Comparison of ENCODE assay signal across 19 cellular contexts in the genomic region with DNA sequence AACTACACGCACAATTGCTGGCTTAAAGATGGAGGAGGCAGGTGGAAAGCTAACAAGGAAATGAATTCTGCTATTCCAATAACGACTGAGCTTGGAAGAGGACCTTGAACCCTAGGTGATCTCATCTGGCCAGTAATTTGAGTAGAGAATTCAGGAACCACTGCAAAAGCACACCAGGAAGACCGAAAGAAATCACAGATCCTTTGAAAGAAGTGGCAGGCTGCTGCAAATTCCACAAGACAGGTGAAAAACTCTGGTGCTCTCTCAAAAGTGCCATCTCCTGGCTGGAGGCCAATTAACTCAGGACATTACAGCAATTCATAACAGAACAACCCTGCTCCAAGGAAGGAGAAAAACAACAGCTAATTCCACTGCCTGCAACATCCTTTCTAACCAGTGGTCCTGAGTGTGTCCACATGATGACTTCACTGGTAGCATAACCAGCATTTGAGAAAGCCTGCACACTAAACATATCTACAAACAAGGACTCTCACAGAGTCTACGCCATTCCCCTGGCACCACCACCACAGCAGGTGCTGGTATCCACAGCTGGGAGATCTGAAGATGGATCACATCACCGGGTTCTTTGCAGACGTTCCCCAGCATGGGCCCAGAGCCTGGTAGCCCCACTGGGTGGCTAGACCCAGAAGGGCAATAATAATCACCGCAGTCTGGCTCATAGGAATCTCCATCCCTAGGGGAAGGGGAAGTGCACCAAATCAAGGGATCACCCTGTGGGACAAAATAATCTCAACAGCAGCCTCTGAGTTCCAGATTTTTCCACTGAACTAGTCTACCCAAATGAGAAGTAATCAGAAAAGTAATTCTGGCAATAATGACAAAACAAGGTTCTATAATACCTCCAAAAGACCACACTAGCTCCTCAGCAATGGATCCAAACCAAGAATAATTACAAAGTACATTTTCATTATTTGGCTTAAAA. TPM values are rescaled to one million over a fixed set of nuclear protein-coding genes. Genes with fewer than 3 reads are reported as not detected.
DNase-seq lines count a peak whose midpoint lies in the region; ATAC-seq and TF ChIP-seq lines count a peak whose summit lies in the region.
"Had no signal": no experiment of that assay in that cellular context is flagged by ENCODE, and none has a peak within 500 bp of the region (broad histone marks: within the 10 kb centered on the region; RNA-seq: fewer than 3 reads in every experiment).

No MANE protein-coding gene starts in this region.

- no peak for TF ChIP-seq RAD21 in liver (IDR thresholded peaks at IDR 0.05)

- H3K9ac ChIP-seq in colonic mucosa (ENCODE audit: low read depth in 2 of 2, low read length in 2 of 2) (no peak overlapping the region), liver (ENCODE audit: low read depth in 1 of 2, low read length in 2 of 2) (no peak overlapping the region)

- no peak for TF ChIP-seq CTCF in colonic mucosa (IDR thresholded peaks at IDR 0.05)
- no peak for TF ChIP-seq CTCF in liver (IDR thresholded peaks at IDR 0.05; ENCODE audit: low read depth, low read length, missing input control)
- TF ChIP-seq CTCF in transverse colon (IDR thresholded peaks at IDR 0.05): no peak

- ATAC-seq in GM21360 (IDR thresholded peaks at IDR 0.05; ENCODE audit: unreplicated experiment): no peak
- no peak for ATAC-seq in HG02970 (IDR thresholded peaks at IDR 0.05; ENCODE audit: low FRiP score, unreplicated experiment)
- ATAC-seq: A549 had no signal

- no peak for TF ChIP-seq POLR2A in transverse colon (IDR thresholded peaks at IDR 0.05)

- TF ChIP-seq EP300 in transverse colon (IDR thresholded peaks at IDR 0.05; ENCODE audit: low read depth): no peak

- H3K36me3 ChIP-seq in colonic mucosa: no peaks in the 10 kb centered on the region
- peaks cover 5 to 33% (median 21%) of the 10 kb centered on the region in 4 donors for H3K36me3 ChIP-seq in liver (ENCODE audit: control insufficient read depth in 4 of 4, insufficient read depth in 3 of 4, low read depth in 1 of 4, low read length in 3 of 4)
- peaks cover 0 to 78% (median 20%) of the 10 kb centered on the region in 4 donors for H3K36me3 ChIP-seq in transverse colon

- H3K4me3 ChIP-seq in colonic mucosa (no peak overlapping the region), liver (ENCODE audit: low read depth in 1 of 3, low read length in 3 of 3) (no peak overlapping the region), transverse colon (no peak overlapping the region)
- H3K4me3 ChIP-seq: A549 had no signal

- DNase-seq in DMS53 (lab: John Stamatoyannopoulos, UW) (peak; percentile 53), colonic mucosa (peak; percentile 57), transverse colon (peak; percentile 13), NCI-H2107 (lab: John Stamatoyannopoulos, UW) (no peak)
- DNase-seq: C1 segment of cervical spinal cord; CD8-positive, alpha-beta memory T cell; DMS79; HCEC 1CT; KG1; NCI-H1105 treated with DMSO at 0.1 percent for 48 hours; NCI-H187 treated with DMSO at 0.1 percent for 48 hours; NCI-H345; NCI-H524 treated with DMSO at 0.1 percent for 48 hours; RPMI8226; SHP77 treated with DMSO at 0.1 percent for 48 hours had no signal

- intact Hi-C loops in colonic mucosa (cut with DNase I): no loop called here
- intact Hi-C loops in transverse colon (cut with DNase I; ENCODE audit: low total_unique reads): no loop called here

- H3K27me3 ChIP-seq in colonic mucosa (no peaks in the 10 kb centered on the region), liver (ENCODE audit: control insufficient read depth in 4 of 4, insufficient read depth in 4 of 4, low read length in 3 of 4) (no peaks in the 10 kb centered on the region), transverse colon (no peaks in the 10 kb centered on the region)

- H3K4me1 ChIP-seq in colonic mucosa: no peaks in the 10 kb centered on the region
- H3K4me1 ChIP-seq in liver (ENCODE audit: control insufficient read depth in 4 of 4, insufficient read depth in 4 of 4, low read length in 3 of 4): peaks cover 0 to 7% (median 2%) of the 10 kb centered on the region in 4 donors
- peaks cover 0 to 10% (median 5%) of the 10 kb centered on the region in 4 donors for H3K4me1 ChIP-seq in transverse colon
- H3K4me1 ChIP-seq: A549 had no signal

- H3K9me3 ChIP-seq in colonic mucosa (no peaks in the 10 kb centered on the region), liver (ENCODE audit: control insufficient read depth in 4 of 4, low read length in 3 of 4) (peaks cover 0 to 1% (median 0%) of the 10 kb centered on the region in 4 donors), transverse colon (peaks cover 6 to 29% of the 10 kb centered on the region in 2 donors)

- in situ Hi-C loops in transverse colon (cut with MboI; ENCODE audit: low pct_ligation_motif_present in 1 of 4, low pct_unique_long_range_greater_than_20kb in 1 of 4, low sequenced_read_pairs in 3 of 4): no loop called here

- H3K27ac ChIP-seq in colonic mucosa (peak overlapping the region; percentile 64), liver (ENCODE audit: low read depth in 1 of 2, low read length in 2 of 2) (peak overlapping the region in 1 of 2 donors; percentile 56), transverse colon (peak overlapping the region; percentile 38 to 74 (median 67))
- H3K27ac ChIP-seq: A549 had no signal

- WGBS in liver: 77% methylated on average over 7 of the region's 7 CpGs
- 56 to 72% methylated on average over 3 to 7 of the region's 7 CpGs for WGBS in transverse colon (ENCODE audit: low coverage in 1 of 2), 2 donors

TF ChIP-seq in liver, 16 proteins besides CTCF, POLR2A, EP300 and RAD21:
- TF ChIP-seq, protein P1, sequence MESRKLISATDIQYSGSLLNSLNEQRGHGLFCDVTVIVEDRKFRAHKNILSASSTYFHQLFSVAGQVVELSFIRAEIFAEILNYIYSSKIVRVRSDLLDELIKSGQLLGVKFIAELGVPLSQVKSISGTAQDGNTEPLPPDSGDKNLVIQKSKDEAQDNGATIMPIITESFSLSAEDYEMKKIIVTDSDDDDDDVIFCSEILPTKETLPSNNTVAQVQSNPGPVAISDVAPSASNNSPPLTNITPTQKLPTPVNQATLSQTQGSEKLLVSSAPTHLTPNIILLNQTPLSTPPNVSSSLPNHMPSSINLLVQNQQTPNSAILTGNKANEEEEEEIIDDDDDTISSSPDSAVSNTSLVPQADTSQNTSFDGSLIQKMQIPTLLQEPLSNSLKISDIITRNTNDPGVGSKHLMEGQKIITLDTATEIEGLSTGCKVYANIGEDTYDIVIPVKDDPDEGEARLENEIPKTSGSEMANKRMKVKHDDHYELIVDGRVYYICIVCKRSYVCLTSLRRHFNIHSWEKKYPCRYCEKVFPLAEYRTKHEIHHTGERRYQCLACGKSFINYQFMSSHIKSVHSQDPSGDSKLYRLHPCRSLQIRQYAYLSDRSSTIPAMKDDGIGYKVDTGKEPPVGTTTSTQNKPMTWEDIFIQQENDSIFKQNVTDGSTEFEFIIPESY (IDR thresholded peaks at IDR 0.05): no peak
- TF ChIP-seq HNF4A (conservative IDR thresholded peaks at IDR 0.05): peak; percentile 49 to 50
- TF ChIP-seq, protein P2, sequence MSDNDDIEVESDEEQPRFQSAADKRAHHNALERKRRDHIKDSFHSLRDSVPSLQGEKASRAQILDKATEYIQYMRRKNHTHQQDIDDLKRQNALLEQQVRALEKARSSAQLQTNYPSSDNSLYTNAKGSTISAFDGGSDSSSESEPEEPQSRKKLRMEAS (IDR thresholded peaks at IDR 0.05): no peak
- peak; percentile 11 to 27 for TF ChIP-seq RXRA (IDR thresholded peaks at IDR 0.05)
- peak in 1 of 2 donors; percentile 26 for TF ChIP-seq JUND (IDR thresholded peaks at IDR 0.05)
- peak; percentile 12 for TF ChIP-seq HNF4G (IDR thresholded peaks at IDR 0.05)
- TF ChIP-seq FOXA1 (IDR thresholded peaks at IDR 0.05): no peak
- TF ChIP-seq NR2F2 (IDR thresholded peaks at IDR 0.05): no peak
- TF ChIP-seq, protein P3, sequence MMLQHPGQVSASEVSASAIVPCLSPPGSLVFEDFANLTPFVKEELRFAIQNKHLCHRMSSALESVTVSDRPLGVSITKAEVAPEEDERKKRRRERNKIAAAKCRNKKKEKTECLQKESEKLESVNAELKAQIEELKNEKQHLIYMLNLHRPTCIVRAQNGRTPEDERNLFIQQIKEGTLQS (IDR thresholded peaks at IDR 0.05): peak; percentile 17

RNA-seq across cellular contexts. Expression of a gene that starts 44.9 kb away (rescaled TPM):
- total RNA-seq in colonic mucosa: 1 to 10 TPM; 3.4 to 3.5 TPM
- total RNA-seq in liver: 1 to 10 TPM; 2.7 to 4.8 TPM
- 1 to 10 TPM; 2.0 to 2.4 TPM for polyA plus RNA-seq in liver
- 1 to 10 TPM; 3.8 to 8.6 (median 5.6) TPM for total RNA-seq in transverse colon
